In genomic region chr17:78186689-78187595, GRCh38 we compare ENCODE assay signal across 7 cellular contexts.
A peak's percentile ranks its signal among the peaks of the same experiment; 100 is the strongest.
DNase-seq lines count a peak whose midpoint lies in the region; ATAC-seq and TF ChIP-seq lines count a peak whose summit lies in the region.

TSS of gene AFMID (plus strand) at chr17:78187362. CDS start at chr17:78187371, 9 bp downstream.
TSS of gene TK1 (minus strand) at chr17:78187052. CDS start at chr17:78186994, 58 bp downstream.

- H3K4me3 ChIP-seq in astrocyte of the cerebellum (ENCODE audit: low read depth, low read length) (peak within 1 kb of the TSS; percentile 65), retinal pigment epithelial cell (ENCODE audit: low read length) (peak within 1 kb of the TSS; percentile 71)

- ATAC-seq in GM18502 (IDR thresholded peaks at IDR 0.05; ENCODE audit: poor library complexity, unreplicated experiment) = peak; percentile 88
- peak; percentile 69 for ATAC-seq in HG02943 (IDR thresholded peaks at IDR 0.05; ENCODE audit: low read depth, unreplicated experiment)

- DNase-seq in NCI-H187 treated with DMSO at 0.1 percent for 48 hours (lab: John Stamatoyannopoulos, UW) = peak; percentile 52
- peak; percentile 64 for DNase-seq in T-helper 22 cell (ENCODE audit: low read depth)
- DNase-seq in astrocyte of the cerebellum (ENCODE audit: low read depth) = peak; percentile 92
- DNase-seq in hippocampal formation (lab: John Stamatoyannopoulos, UW) = peak; percentile 94 to 95
- DNase-seq in retinal pigment epithelial cell (ENCODE audit: low read depth) = peak; percentile 83

- TF ChIP-seq CTCF in astrocyte of the cerebellum (IDR thresholded peaks at IDR 0.05; ENCODE audit: low read depth, low read length, missing control alignments) (peak; percentile 75), retinal pigment epithelial cell (conservative IDR thresholded peaks at IDR 0.05; ENCODE audit: low read depth, low read length) (peak; percentile 72)

- in situ Hi-C loops in astrocyte of the cerebellum (cut with HindIII; ENCODE audit: low sequenced_read_pairs) = no loop called here

Comparison
In these comparisons a context has a peak if more than half of its experiments do, and no peak if none do; other contexts are left out.
1. Peak in every context shown above with its lines: DNase-seq, ATAC-seq and H3K4me3 ChIP-seq.